In genomic region chr2:126448611-126449010, GRCh38 we compare ENCODE assay signal across 2 cellular contexts.
A peak's percentile ranks its signal among the peaks of the same experiment; 100 is the strongest.
TF ChIP-seq lines count a peak whose summit lies in the region.

No MANE protein-coding gene starts in this region.

TF ChIP-seq in liver, 16 proteins besides CTCF, POLR2A, EP300 and RAD21 (continued from another document):
- TF ChIP-seq REST (IDR thresholded peaks at IDR 0.05) = no peak
- TF ChIP-seq RXRA (IDR thresholded peaks at IDR 0.05) = peak in 1 of 2 donors; percentile 49
- no peak for TF ChIP-seq NR2F2 (IDR thresholded peaks at IDR 0.05)
- TF ChIP-seq GABPA (IDR thresholded peaks at IDR 0.05 in 1 of 2, conservative IDR thresholded peaks at IDR 0.05 in 1 of 2) = no peak
- no peak for TF ChIP-seq ZBTB33 (IDR thresholded peaks at IDR 0.05)
- TF ChIP-seq JUND (IDR thresholded peaks at IDR 0.05) = peak in 1 of 2 donors; percentile 39
- TF ChIP-seq HNF4G (IDR thresholded peaks at IDR 0.05) = no peak
- TF ChIP-seq EGR1 (IDR thresholded peaks at IDR 0.05; ENCODE audit: low read depth in 2 of 2) = no peak
- TF ChIP-seq TAF1 (conservative IDR thresholded peaks at IDR 0.05) = no peak
- no peak for TF ChIP-seq YY1 (IDR thresholded peaks at IDR 0.05)
- no peak for TF ChIP-seq SP1 (IDR thresholded peaks at IDR 0.05)

TF ChIP-seq in HepG2, 621 proteins besides CTCF, POLR2A, EP300 and RAD21 (continued from another document):
- TF ChIP-seq, protein P1, sequence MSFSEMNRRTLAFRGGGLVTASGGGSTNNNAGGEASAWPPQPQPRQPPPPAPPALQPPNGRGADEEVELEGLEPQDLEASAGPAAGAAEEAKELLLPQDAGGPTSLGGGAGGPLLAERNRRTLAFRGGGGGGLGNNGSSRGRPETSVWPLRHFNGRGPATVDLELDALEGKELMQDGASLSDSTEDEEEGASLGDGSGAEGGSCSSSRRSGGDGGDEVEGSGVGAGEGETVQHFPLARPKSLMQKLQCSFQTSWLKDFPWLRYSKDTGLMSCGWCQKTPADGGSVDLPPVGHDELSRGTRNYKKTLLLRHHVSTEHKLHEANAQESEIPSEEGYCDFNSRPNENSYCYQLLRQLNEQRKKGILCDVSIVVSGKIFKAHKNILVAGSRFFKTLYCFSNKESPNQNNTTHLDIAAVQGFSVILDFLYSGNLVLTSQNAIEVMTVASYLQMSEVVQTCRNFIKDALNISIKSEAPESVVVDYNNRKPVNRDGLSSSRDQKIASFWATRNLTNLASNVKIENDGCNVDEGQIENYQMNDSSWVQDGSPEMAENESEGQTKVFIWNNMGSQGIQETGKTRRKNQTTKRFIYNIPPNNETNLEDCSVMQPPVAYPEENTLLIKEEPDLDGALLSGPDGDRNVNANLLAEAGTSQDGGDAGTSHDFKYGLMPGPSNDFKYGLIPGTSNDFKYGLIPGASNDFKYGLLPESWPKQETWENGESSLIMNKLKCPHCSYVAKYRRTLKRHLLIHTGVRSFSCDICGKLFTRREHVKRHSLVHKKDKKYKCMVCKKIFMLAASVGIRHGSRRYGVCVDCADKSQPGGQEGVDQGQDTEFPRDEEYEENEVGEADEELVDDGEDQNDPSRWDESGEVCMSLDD (CRISPR knock-in tag; IDR thresholded peaks at IDR 0.05; ENCODE audit: borderline replicate concordance) = no peak
- no peak for TF ChIP-seq GPBP1L1 (CRISPR knock-in tag; IDR thresholded peaks at IDR 0.05)
- TF ChIP-seq NFRKB (IDR thresholded peaks at IDR 0.05) = no peak
TF ChIP-seq in HepG2: peak in this region for 0.
